In genomic region chr3:113695818-113696645, GRCh38 we compare ENCODE assay signal across 8 cellular contexts. TPM values are rescaled to one million over a fixed set of nuclear protein-coding genes. Genes with fewer than 3 reads are reported as not detected.
DNase-seq lines count a peak whose midpoint lies in the region; ATAC-seq and TF ChIP-seq lines count a peak whose summit lies in the region.

Gene USF3 (minus strand): TSS chr3:113696642. CDS start chr3:113674878, 21,764 bp downstream.

- peak within 1 kb of the TSS; percentile 100 for H3K27ac Mint-ChIP-seq in CD8-positive, alpha-beta T cell
- H3K27ac Mint-ChIP-seq in naive thymus-derived CD4-positive, alpha-beta T cell: peak within 1 kb of the TSS; percentile 87 to 100 (median 98)
- H3K27ac Mint-ChIP-seq in stimulated activated naive B cell treated with anti-CD40 and anti-IgM and Interleukin-4, amounts not matched to agents 10 μg/mL and 1 μg/mL and 100 μg/mL, for 72 hours: peak within 1 kb of the TSS; percentile 99

- CTCF ChIA-PET in CD8-positive, alpha-beta T cell (lab: Charles Lee): interaction anchor here (0.6 to 1.7 kb wide), 3 partner anchors 14 to 49 kb away, joined by 3 to 7 read pairs (median 3); no protein-coding TSS in a partner anchor
- CTCF ChIA-PET in OCI-LY7 (lab: Charles Lee; ENCODE audit: unreplicated experiment): interaction anchor here (0.7 to 1.0 kb wide), 2 partner anchors 10 to 89 kb away, joined by 3 read pairs; no protein-coding TSS in a partner anchor
- CTCF ChIA-PET in naive thymus-derived CD4-positive, alpha-beta T cell (lab: Charles Lee): interaction anchor here (1.3 to 1.4 kb wide), 2 partner anchors 9 to 182 kb away, joined by 3 to 4 read pairs; no protein-coding TSS in a partner anchor

- no peaks in the 10 kb centered on the region for H4K20me1 ChIP-seq in OCI-LY7 (ENCODE audit: insufficient read depth, low read length)

- no peaks in the 10 kb centered on the region for H3K9me3 Mint-ChIP-seq in CD8-positive, alpha-beta T cell
- H3K9me3 Mint-ChIP-seq in naive thymus-derived CD4-positive, alpha-beta T cell: no peaks in the 10 kb centered on the region
- no peaks in the 10 kb centered on the region for H3K9me3 Mint-ChIP-seq in stimulated activated naive B cell treated with anti-CD40 and anti-IgM and Interleukin-4, amounts not matched to agents 10 μg/mL and 1 μg/mL and 100 μg/mL, for 72 hours

- H3K9me2 ChIP-seq in OCI-LY7 (ENCODE audit: insufficient read depth, low read length): no peaks in the 10 kb centered on the region

- POLR2A ChIA-PET in CD8-positive, alpha-beta T cell (lab: Charles Lee): interaction anchor here (0.6 to 5.3 kb wide), 7 partner anchors 12 to 527 kb away, joined by 3 to 51 read pairs (median 4); partner anchors contain the start of genes ATP6V1A, NAA50 and SPICE1
- POLR2A ChIA-PET in OCI-LY7 (lab: Charles Lee): interaction anchor here (0.5 to 1.6 kb wide), 11 partner anchors 8 to 400 kb away, joined by 3 to 5 read pairs (median 4); partner anchors contain the start of genes ATP6V1A and NAA50
- POLR2A ChIA-PET in naive thymus-derived CD4-positive, alpha-beta T cell (lab: Charles Lee): interaction anchor here (0.5 to 5.7 kb wide), 14 partner anchors 23 to 677 kb away, joined by 3 to 69 read pairs (median 4); partner anchors contain the start of genes ATP6V1A, NAA50 and SPICE1

- peak; percentile 73 for ATAC-seq in CD8-positive, alpha-beta T cell
- ATAC-seq in GM19395 (IDR thresholded peaks at IDR 0.05; ENCODE audit: unreplicated experiment) (peak; percentile 59), HG03520 (IDR thresholded peaks at IDR 0.05; ENCODE audit: unreplicated experiment) (peak; percentile 60)
- ATAC-seq in naive thymus-derived CD4-positive, alpha-beta T cell: peak; percentile 81
- ATAC-seq in stimulated activated naive B cell treated with anti-CD40 and anti-IgM and Interleukin-4, amounts not matched to agents 10 μg/mL and 1 μg/mL and 100 μg/mL, for 72 hours (replicated peaks): peak; percentile 75 to 78

- no peaks in the 10 kb centered on the region for H3K36me3 ChIP-seq in CD8-positive, alpha-beta T cell (ENCODE audit: insufficient read depth, low read length)
- H3K36me3 ChIP-seq in OCI-LY7 (ENCODE audit: insufficient read depth, low read length): no peaks in the 10 kb centered on the region
- H3K36me3 ChIP-seq in esophagus squamous epithelium: no peaks in the 10 kb centered on the region
- H3K36me3 ChIP-seq in naive thymus-derived CD4-positive, alpha-beta T cell (ENCODE audit: control insufficient read depth in 2 of 3, insufficient read depth in 3 of 3, low read length in 3 of 3): no peaks in the 10 kb centered on the region

- DNase-seq in CD8-positive, alpha-beta T cell: peak; percentile 68 to 90 (median 84)
- DNase-seq in OCI-LY7 (ENCODE audit: low spot score) (peak; percentile 87), esophagus squamous epithelium (lab: John Stamatoyannopoulos, UW) (peak; percentile 24)
- peak; percentile 89 for DNase-seq in activated T-cell treated with anti-CD3 and anti-CD28 coated beads, Interleukin-2, amount 50 U/mL, for 1 hour
- peak; percentile 66 to 87 (median 82) for DNase-seq in naive thymus-derived CD4-positive, alpha-beta T cell
- peak; percentile 74 for DNase-seq in stimulated activated naive B cell treated with anti-CD40 and anti-IgM and Interleukin-4, amounts not matched to agents 10 μg/mL and 1 μg/mL and 100 μg/mL, for 72 hours

- no peaks in the 10 kb centered on the region for H3K9me3 ChIP-seq in CD8-positive, alpha-beta T cell (ENCODE audit: low read length)
- H3K9me3 ChIP-seq in OCI-LY7 (ENCODE audit: low read length) (no peaks in the 10 kb centered on the region), esophagus squamous epithelium (no peaks in the 10 kb centered on the region)
- no peaks in the 10 kb centered on the region for H3K9me3 ChIP-seq in naive thymus-derived CD4-positive, alpha-beta T cell (ENCODE audit: control insufficient read depth in 2 of 3, low read length in 3 of 3)

- TF ChIP-seq POLR2A in esophagus squamous epithelium (IDR thresholded peaks at IDR 0.05): peak in 2 of 4 donors; percentile 45 to 62

- no peaks in the 10 kb centered on the region for H3K27me3 Mint-ChIP-seq in CD8-positive, alpha-beta T cell (ENCODE audit: low read depth)
- no peaks in the 10 kb centered on the region for H3K27me3 Mint-ChIP-seq in naive thymus-derived CD4-positive, alpha-beta T cell
- H3K27me3 Mint-ChIP-seq in stimulated activated naive B cell treated with anti-CD40 and anti-IgM and Interleukin-4, amounts not matched to agents 10 μg/mL and 1 μg/mL and 100 μg/mL, for 72 hours: no peaks in the 10 kb centered on the region

- no peak for TF ChIP-seq CTCF in CD8-positive, alpha-beta T cell (IDR thresholded peaks at IDR 0.05)
- 0 out of 2 replicates have a peak, but pooled peaks have one; percentile 13 for TF ChIP-seq CTCF in OCI-LY7 (conservative IDR thresholded peaks at IDR 0.05; ENCODE audit: low read length)
- TF ChIP-seq CTCF in esophagus squamous epithelium (IDR thresholded peaks at IDR 0.05): no peak

- peaks cover 9% of the 10 kb centered on the region for H3K36me3 Mint-ChIP-seq in CD8-positive, alpha-beta T cell
- peaks cover 0 to 12% (median 0%) of the 10 kb centered on the region in 5 donors for H3K36me3 Mint-ChIP-seq in naive thymus-derived CD4-positive, alpha-beta T cell
- H3K36me3 Mint-ChIP-seq in stimulated activated naive B cell treated with anti-CD40 and anti-IgM and Interleukin-4, amounts not matched to agents 10 μg/mL and 1 μg/mL and 100 μg/mL, for 72 hours: peaks cover 0 to 4% of the 10 kb centered on the region in 2 donors

- peak within 1 kb of the TSS; percentile 86 for H3K4me3 ChIP-seq in CD8-positive, alpha-beta T cell (ENCODE audit: low read depth, low read length)
- H3K4me3 ChIP-seq in OCI-LY7 (ENCODE audit: low read depth, low read length, poor library complexity, severe bottlenecking): peak within 1 kb of the TSS; percentile 85
- H3K4me3 ChIP-seq in esophagus squamous epithelium: peak within 1 kb of the TSS; percentile 72 to 99 (median 88)
- H3K4me3 ChIP-seq in naive thymus-derived CD4-positive, alpha-beta T cell (ENCODE audit: low read length): peak within 1 kb of the TSS; percentile 82

- WGBS in esophagus squamous epithelium, 2 donors: 0% methylated on average over 7 to 18 of the region's 75 CpGs

- intact Hi-C loops in CD8-positive, alpha-beta T cell (cut with DNase I, micrococcal nuclease): loop anchor here (1.0 to 5.0 kb wide), 14 partner anchors 39 to 1451 kb away; partner anchors contain the start of genes CCDC191 (in 2 of the 2), NAA50 (in 2 of the 2), QTRT2 (in 2 of the 2) and SIDT1 (in 2 of the 2)
- intact Hi-C loops in OCI-LY7 (cut with micrococcal nuclease; ENCODE audit: unreplicated experiment) (loop anchor here (1.0 kb wide), 1 partner anchor 49 kb away; no protein-coding TSS in a partner anchor), esophagus squamous epithelium (cut with DNase I) (no loop called here)
- intact Hi-C loops in naive thymus-derived CD4-positive, alpha-beta T cell (cut with micrococcal nuclease): loop anchor here (1.0 to 10.0 kb wide), 15 partner anchors 41 to 1571 kb away; partner anchors contain the start of genes CCDC191 (in 2 of the 2), NAA50 (in 2 of the 2), QTRT2 (in 2 of the 2) and SLC35A5 (in 2 of the 2)

- H3K4me1 Mint-ChIP-seq in CD8-positive, alpha-beta T cell (ENCODE audit: low read depth): peaks cover 28% of the 10 kb centered on the region
- H3K4me1 Mint-ChIP-seq in naive thymus-derived CD4-positive, alpha-beta T cell: peaks cover 23 to 36% (median 29%) of the 10 kb centered on the region in 7 donors
- H3K4me1 Mint-ChIP-seq in stimulated activated naive B cell treated with anti-CD40 and anti-IgM and Interleukin-4, amounts not matched to agents 10 μg/mL and 1 μg/mL and 100 μg/mL, for 72 hours: peaks cover 22 to 24% of the 10 kb centered on the region in 2 donors

- peaks cover 32% of the 10 kb centered on the region; the same call in 1 of the 2 replicates for H3K79me2 ChIP-seq in OCI-LY7 (ENCODE audit: insufficient read depth, low read depth, low read length)

- H3K4me2 ChIP-seq in OCI-LY7 (ENCODE audit: low read length): peak within 1 kb of the TSS; percentile 94

- H3K4me1 ChIP-seq in CD8-positive, alpha-beta T cell (ENCODE audit: insufficient read depth, low read length): peaks cover 38% of the 10 kb centered on the region
- H3K4me1 ChIP-seq in OCI-LY7 (ENCODE audit: insufficient read depth, low read length, poor library complexity, severe bottlenecking) (peaks cover 19% of the 10 kb centered on the region), esophagus squamous epithelium (peaks cover 9 to 48% (median 20%) of the 10 kb centered on the region in 3 donors)
- H3K4me1 ChIP-seq in naive thymus-derived CD4-positive, alpha-beta T cell (ENCODE audit: control insufficient read depth in 2 of 2, insufficient read depth in 2 of 2, low read length in 2 of 2): peaks cover 11 to 27% of the 10 kb centered on the region in 2 donors

- peak within 1 kb of the TSS; percentile 97 for H2AFZ ChIP-seq in OCI-LY7 (ENCODE audit: low read length)

- no peaks in the 10 kb centered on the region for H3K27me3 ChIP-seq in CD8-positive, alpha-beta T cell (ENCODE audit: insufficient read depth, low read length)
- no peaks in the 10 kb centered on the region for H3K27me3 ChIP-seq in esophagus squamous epithelium
- no peaks in the 10 kb centered on the region for H3K27me3 ChIP-seq in naive thymus-derived CD4-positive, alpha-beta T cell (ENCODE audit: control insufficient read depth in 2 of 2, insufficient read depth in 2 of 2, low read length in 2 of 2)

- peak within 1 kb of the TSS; percentile 89 for H3K27ac ChIP-seq in CD8-positive, alpha-beta T cell (ENCODE audit: low read depth, low read length)
- peak within 1 kb of the TSS; percentile 67 for H3K27ac ChIP-seq in OCI-LY7 (ENCODE audit: low read depth, low read length, poor library complexity, severe bottlenecking)
- peak within 1 kb of the TSS; percentile 98 to 100 (median 99) for H3K27ac ChIP-seq in esophagus squamous epithelium
- H3K27ac ChIP-seq in naive thymus-derived CD4-positive, alpha-beta T cell (ENCODE audit: low read depth, low read length): peak within 1 kb of the TSS; percentile 99

- no TSS peak for BruUV-seq in OCI-LY7 (replicated peaks; lab: Mats Ljungman, UMichigan)

- peak within 1 kb of the TSS; percentile 100 for H3K4me3 Mint-ChIP-seq in CD8-positive, alpha-beta T cell
- H3K4me3 Mint-ChIP-seq in naive thymus-derived CD4-positive, alpha-beta T cell: peak within 1 kb of the TSS; percentile 91 to 100 (median 96)
- H3K4me3 Mint-ChIP-seq in stimulated activated naive B cell treated with anti-CD40 and anti-IgM and Interleukin-4, amounts not matched to agents 10 μg/mL and 1 μg/mL and 100 μg/mL, for 72 hours: peak within 1 kb of the TSS in 1 of 2 donors; percentile 99

RNA-seq across cellular contexts. Expression of gene USF3, which starts in this region (rescaled TPM):
- total RNA-seq in CD8-positive, alpha-beta T cell: 10 to 100 TPM; 41.5 to 42.8 TPM
- 8.0 and 11.7 TPM in 2 replicates for total RNA-seq in OCI-LY7 (2014; rRNA removed; shearing (Covaris generic))
- total RNA-seq in OCI-LY7 (2022) (18.1 and 20.0 TPM in 2 replicates), esophagus squamous epithelium (10 to 100 TPM; 11.5 to 18.3 (median 12.6) TPM)
- total RNA-seq in naive thymus-derived CD4-positive, alpha-beta T cell: 10 to 100 TPM; 20.2 to 31.8 (median 22.6) TPM
- polyA plus RNA-seq in naive thymus-derived CD4-positive, alpha-beta T cell: 1 to 10 TPM; 3.3 to 6.0 TPM

Comparison
In these comparisons a context has a peak if more than half of its experiments do, and no peak if none do; other contexts are left out.
1. Peak in every context shown above with its lines: DNase-seq, ATAC-seq, H3K4me3 ChIP-seq and H3K27ac ChIP-seq.
2. DNase-seq: peak in every context shown above with its lines; median percentile 89 in activated T-cell treated with anti-CD3 and anti-CD28 coated beads, Interleukin-2, amount 50 U/mL, for 1 hour; 87 in OCI-LY7; 84 in CD8-positive, alpha-beta T cell; 82 in naive thymus-derived CD4-positive, alpha-beta T cell; 74 in stimulated activated naive B cell treated with anti-CD40 and anti-IgM and Interleukin-4, amounts not matched to agents 10 μg/mL and 1 μg/mL and 100 μg/mL, for 72 hours; 24 in esophagus squamous epithelium.